2 cellular contexts compared by ENCODE assay signal in genomic region chr6:125036486-125036885, GRCh38.
DNase-seq lines count a peak whose midpoint lies in the region; ATAC-seq and TF ChIP-seq lines count a peak whose summit lies in the region.
"Not testable (repeated sequence)": the region's sequence is repeated elsewhere in the genome, so short reads cannot be mapped to it uniquely, and the experiment has no call there.

No MANE protein-coding gene starts in this region.

- not testable (repeated sequence) for H3K36me3 Mint-ChIP-seq in WTC11

- not testable (repeated sequence) for H3K4me1 Mint-ChIP-seq in WTC11

- not testable (repeated sequence) for ATAC-seq in WTC11

- not testable (repeated sequence) for H3K36me3 ChIP-seq in HEK293 (ENCODE audit: control insufficient read depth in 2 of 2, insufficient read depth in 1 of 2, low read length in 2 of 2)

- CTCF ChIA-PET in HEK293 (lab: Yijun Ruan, JAX): interaction anchor here (0.6 to 0.7 kb wide), 2 partner anchors 60 to 69 kb away, joined by 3 read pairs; no protein-coding TSS in a partner anchor
- CTCF ChIA-PET in WTC11 (lab: Charles Lee): not testable (repeated sequence)

- not testable (repeated sequence) for H3K27me3 Mint-ChIP-seq in WTC11 (ENCODE audit: low read depth)

- H3K27ac ChIP-seq in HEK293 (ENCODE audit: extremely low read depth, low read depth, low read length): not testable (repeated sequence)

- H3K9me3 Mint-ChIP-seq in WTC11: not testable (repeated sequence)

- not testable (repeated sequence) for H3K27ac Mint-ChIP-seq in WTC11

- peaks cover 13% of the 10 kb centered on the region for H3K4me1 ChIP-seq in HEK293 (ENCODE audit: control insufficient read depth, insufficient read depth, low read length)

- H3K4me3 Mint-ChIP-seq in WTC11: not testable (repeated sequence)

- not testable (repeated sequence) for H3K9me3 ChIP-seq in HEK293 (ENCODE audit: control insufficient read depth, insufficient read depth, low read depth, low read length)

- not testable (repeated sequence) for H3K4me3 ChIP-seq in HEK293 (ENCODE audit: low read depth, low read length)

- POLR2A ChIA-PET in HEK293 (lab: Yijun Ruan, JAX); WTC11 (lab: Charles Lee): not testable (repeated sequence)

- DNase-seq in WTC11 (ENCODE audit: low spot score): not testable (repeated sequence)

- TF ChIP-seq CTCF in HEK293 (tag by site-specific recombination; IDR thresholded peaks at IDR 0.05); WTC11 (IDR thresholded peaks at IDR 0.05): not testable (repeated sequence)

TF ChIP-seq in HEK293, 187 proteins besides CTCF, POLR2A, EP300 and RAD21:
- TF ChIP-seq ZNF558 (tag by site-specific recombination; IDR thresholded peaks at IDR 0.05): peak; percentile 90

TF ChIP-seq in WTC11, 78 proteins besides CTCF, POLR2A, EP300 and RAD21:
- TF ChIP-seq HMGA2 (CRISPR knock-in tag; IDR thresholded peaks at IDR 0.05): peak; percentile 60; the same call in 1 of the 2 replicates
